ENCODE assay signal across 8 cellular contexts in the genomic region with DNA sequence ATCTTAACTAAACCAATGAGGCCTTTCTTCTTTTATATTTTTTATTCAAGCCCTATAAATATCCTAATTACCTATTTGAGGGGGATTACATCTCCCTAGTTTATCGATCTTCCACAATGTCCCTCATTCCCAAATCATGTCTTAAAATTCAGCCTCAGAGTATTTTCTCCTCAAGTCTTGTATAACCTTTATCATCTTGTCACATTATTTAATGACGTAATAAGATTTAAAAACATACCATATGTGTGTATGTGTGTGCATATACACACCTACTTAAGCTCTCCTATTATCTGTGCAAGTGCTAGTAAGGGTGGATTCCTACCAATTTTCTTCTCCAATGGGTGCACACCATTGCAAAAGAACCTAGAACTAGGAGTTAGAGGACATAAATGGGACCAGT.
"Had no signal": no experiment of that assay in that cellular context is flagged by ENCODE, and none has a peak within 500 bp of the region (broad histone marks: within the 10 kb centered on the region; RNA-seq: fewer than 3 reads in every experiment).

No MANE protein-coding gene starts in this region.

- H3K4me2 ChIP-seq: KMS-11 had no signal

- H3K4me3 ChIP-seq: K562 had no signal

- H3K9me3 Mint-ChIP-seq: IgD-negative memory B cell had no signal

- FAIRE-seq: HTR-8/SVneo, K562 had no signal

- DNase-seq: IMR-90, KBM-7, KG1 had no signal

- ATAC-seq: K562 had no signal

- H3K27ac ChIP-seq: HL-60, KMS-11 had no signal

- H3K27ac Mint-ChIP-seq: IgD-negative memory B cell had no signal

- H3K4me1 Mint-ChIP-seq: IgD-negative memory B cell had no signal

- H3K4me3 Mint-ChIP-seq: IgD-negative memory B cell had no signal

- H3K36me3 Mint-ChIP-seq: IgD-negative memory B cell had no signal

- H3K9ac ChIP-seq: KMS-11 had no signal
